Comparison of ENCODE assay signal across 8 cellular contexts in genomic region chrX:80335062-80335830, GRCh38.
DNase-seq lines count a peak whose midpoint lies in the region; ATAC-seq and TF ChIP-seq lines count a peak whose summit lies in the region.

No MANE protein-coding gene starts in this region.

- no peak for TF ChIP-seq CTCF in retinal pigment epithelial cell (conservative IDR thresholded peaks at IDR 0.05; ENCODE audit: low read depth, low read length)
- TF ChIP-seq CTCF in GM10248 (IDR thresholded peaks at IDR 0.05; ENCODE audit: control extremely low read depth, extremely low read depth, low read depth, missing control alignments) = no peak

- H3K9ac ChIP-seq in ES-I3 (ENCODE audit: low read depth, low read length) = peak overlapping the region; percentile 60
- peak overlapping the region; percentile 76 for H3K9ac ChIP-seq in NT2/D1 (ENCODE audit: insufficient read length, low read depth)

- POLR2A ChIA-PET in GM10248 (lab: Yijun Ruan, JAX) = no interaction called here

- H3K36me3 ChIP-seq in ES-I3 (ENCODE audit: insufficient read depth, low read length) (no peaks in the 10 kb centered on the region), NT2/D1 (ENCODE audit: insufficient read depth, insufficient read length, low read length) (no peaks in the 10 kb centered on the region)

- H3K9me3 ChIP-seq in ES-I3 (ENCODE audit: control insufficient read depth, insufficient read depth, low read length) = no peaks in the 10 kb centered on the region
- no peaks in the 10 kb centered on the region for H3K9me3 ChIP-seq in NT2/D1 (ENCODE audit: insufficient read depth, low read length)

- ATAC-seq in GM18861 (IDR thresholded peaks at IDR 0.05; ENCODE audit: unreplicated experiment) (no peak), GM19395 (IDR thresholded peaks at IDR 0.05; ENCODE audit: unreplicated experiment) (no peak), GM18868 (IDR thresholded peaks at IDR 0.05; ENCODE audit: unreplicated experiment) (no peak)

- no peaks in the 10 kb centered on the region for H3K27me3 ChIP-seq in NT2/D1 (ENCODE audit: insufficient read depth, insufficient read length)

- H3K4me1 ChIP-seq in ES-I3 (ENCODE audit: insufficient read depth, low read length) (no peaks in the 10 kb centered on the region; the same call in 1 of the 2 replicates), NT2/D1 (ENCODE audit: insufficient read depth, insufficient read length) (no peaks in the 10 kb centered on the region)

- CTCF ChIA-PET in GM10248 (lab: Yijun Ruan, JAX) = no interaction called here

- DNase-seq in NT2/D1 (ENCODE audit: low read depth, low spot score) (peak; percentile 56), foreskin melanocyte (peak; percentile 24), retinal pigment epithelial cell (ENCODE audit: low read depth) (no peak), GM10248 (ENCODE audit: extremely low spot score) (no peak)

- H3K4me3 ChIP-seq in NT2/D1 (ENCODE audit: insufficient read length, low read depth) = peak overlapping the region; percentile 61
- H3K4me3 ChIP-seq in retinal pigment epithelial cell (ENCODE audit: low read length) = peak overlapping the region; percentile 21

Comparison
In these comparisons a context has a peak if more than half of its experiments do, and no peak if none do; other contexts are left out.
1. DNase-seq: peak in NT2/D1 (single experiment) and foreskin melanocyte (single experiment); none in retinal pigment epithelial cell (single experiment) and GM10248 (single experiment).